In genomic region chr21:35257413-35257812, GRCh38 we compare ENCODE assay signal across 10 cellular contexts.
A peak's percentile ranks its signal among the peaks of the same experiment; 100 is the strongest.
DNase-seq lines count a peak whose midpoint lies in the region; ATAC-seq, FAIRE-seq and TF ChIP-seq lines count a peak whose summit lies in the region.
"Had no signal": no experiment of that assay in that cellular context is flagged by ENCODE, and none has a peak within 500 bp of the region (broad histone marks: within the 10 kb centered on the region; RNA-seq: fewer than 3 reads in every experiment).

No MANE protein-coding gene starts in this region.

- WGBS in mammary epithelial cell (ENCODE audit: low coverage, missing lambda C conversion rate): 0% methylated on average over 2 of the region's 2 CpGs

- no peak overlapping the region for H3K4me3 Mint-ChIP-seq in mesothelial cell of epicardium
- H3K4me3 Mint-ChIP-seq in CD8-positive, alpha-beta memory T cell: no peak overlapping the region
- H3K4me3 Mint-ChIP-seq: activated naive CD8-positive, alpha-beta T cell had no signal

- no peaks in the 10 kb centered on the region for H4K20me1 ChIP-seq in mammary epithelial cell (ENCODE audit: insufficient read depth, low read length)

- H2AFZ ChIP-seq in mammary epithelial cell (ENCODE audit: low read depth, low read length): peak overlapping the region; percentile 51

- CTCF ChIA-PET in mammary epithelial cell (lab: Charles Lee; ENCODE audit: low non-redundant PET): no interaction called here
- CTCF ChIA-PET in CD8-positive, alpha-beta memory T cell (lab: Charles Lee): no interaction called here

- BruUV-seq in mammary epithelial cell (replicated peaks; lab: Mats Ljungman, UMichigan): no TSS peak

- DNase-seq in AG08395 (ENCODE audit: low spot score) (peak; percentile 59), NCI-H1092 treated with DMSO at 0.1 percent for 48 hours (lab: John Stamatoyannopoulos, UW) (peak; percentile 59), mammary epithelial cell (peak; percentile 95), mesothelial cell of epicardium (ENCODE audit: low spot score in 2 of 2, unreplicated experiment in 2 of 2) (no peak), GM12891 (ENCODE audit: insufficient read length, low spot score) (no peak)
- DNase-seq in activated CD8-positive, alpha-beta memory T cell treated with anti-CD3 and anti-CD28 coated beads, Interleukin-2, amount 50 U/mL, for 4 hours: no peak
- DNase-seq in CD8-positive, alpha-beta memory T cell: no peak

- H3K79me2 ChIP-seq in mammary epithelial cell (ENCODE audit: insufficient read depth, low read length): no peaks in the 10 kb centered on the region

- peaks cover 17% of the 10 kb centered on the region for H3K4me1 ChIP-seq in mammary epithelial cell (ENCODE audit: insufficient read depth, low read length)
- H3K4me1 ChIP-seq in CD8-positive, alpha-beta memory T cell (ENCODE audit: insufficient read depth, low read length): no peaks in the 10 kb centered on the region
- H3K4me1 ChIP-seq: right lobe of liver had no signal

- no peaks in the 10 kb centered on the region for H3K36me3 ChIP-seq in mammary epithelial cell (ENCODE audit: insufficient read depth, low read length)
- no peaks in the 10 kb centered on the region for H3K36me3 ChIP-seq in CD8-positive, alpha-beta memory T cell (ENCODE audit: insufficient read depth, low read length)
- H3K36me3 ChIP-seq: right lobe of liver had no signal

- H3K4me2 ChIP-seq in mammary epithelial cell (ENCODE audit: insufficient read depth, low read depth, low read length): peak overlapping the region; percentile 66

- H3K9ac ChIP-seq in mammary epithelial cell (ENCODE audit: insufficient read depth, low read length): peak overlapping the region; percentile 79

- dilution Hi-C loops in mammary epithelial cell (cut with HindIII; ENCODE audit: low sequenced_read_pairs): no loop called here

- POLR2A ChIA-PET in CD8-positive, alpha-beta memory T cell (lab: Charles Lee): no interaction called here

- H3K27ac ChIP-seq in mammary epithelial cell (ENCODE audit: insufficient read depth, low read depth, low read length): peak overlapping the region; percentile 98
- no peak overlapping the region for H3K27ac ChIP-seq in CD8-positive, alpha-beta memory T cell (ENCODE audit: low read depth, low read length)
- H3K27ac ChIP-seq: right lobe of liver had no signal

- ATAC-seq in HG02588 (IDR thresholded peaks at IDR 0.05; ENCODE audit: unreplicated experiment): no peak

- H3K27me3 ChIP-seq in mammary epithelial cell (ENCODE audit: insufficient read depth, low read length): no peaks in the 10 kb centered on the region
- no peaks in the 10 kb centered on the region for H3K27me3 ChIP-seq in CD8-positive, alpha-beta memory T cell (ENCODE audit: insufficient read depth, low read length, poor library complexity, severe bottlenecking)

- intact Hi-C loops in mammary epithelial cell (cut with micrococcal nuclease): loop anchor here (1.0 to 10.0 kb wide), 4 partner anchors 45 to 357 kb away; no protein-coding TSS in a partner anchor

- H3K36me3 Mint-ChIP-seq in mesothelial cell of epicardium: peaks cover 2% of the 10 kb centered on the region
- no peaks in the 10 kb centered on the region for H3K36me3 Mint-ChIP-seq in CD8-positive, alpha-beta memory T cell

- H3K4me3 ChIP-seq in mammary epithelial cell (replicated peaks in 1 of 3; ENCODE audit: insufficient read depth in 1 of 3, low read depth in 2 of 3, low read length in 3 of 3): no peak overlapping the region
- H3K4me3 ChIP-seq in CD8-positive, alpha-beta memory T cell (ENCODE audit: low read length): no peak overlapping the region
- H3K4me3 ChIP-seq: right lobe of liver had no signal

- in situ Hi-C loops in mammary epithelial cell (cut with MboI; ENCODE audit: low sequenced_read_pairs in 2 of 2): loop anchor here in 1 of 2 donors (25.0 kb wide), 2 partner anchors 370 to 580 kb away; no protein-coding TSS in a partner anchor

- peaks cover 3% of the 10 kb centered on the region for H3K9me3 ChIP-seq in mammary epithelial cell (replicated peaks; ENCODE audit: insufficient read depth, low read length)
- no peaks in the 10 kb centered on the region for H3K9me3 ChIP-seq in CD8-positive, alpha-beta memory T cell (ENCODE audit: low read length)
- H3K9me3 ChIP-seq: right lobe of liver had no signal

- no peaks in the 10 kb centered on the region for H3K9me3 Mint-ChIP-seq in mesothelial cell of epicardium
- H3K9me3 Mint-ChIP-seq in CD8-positive, alpha-beta memory T cell: peaks cover 0 to 7% (median 0%) of the 10 kb centered on the region in 5 donors

- H3K27me3 Mint-ChIP-seq in mesothelial cell of epicardium (ENCODE audit: low read depth): no peaks in the 10 kb centered on the region
- peaks cover 3 to 8% of the 10 kb centered on the region in 2 donors for H3K27me3 Mint-ChIP-seq in CD8-positive, alpha-beta memory T cell
- H3K27me3 Mint-ChIP-seq: activated naive CD8-positive, alpha-beta T cell had no signal

- peaks cover 42% of the 10 kb centered on the region for H3K4me1 Mint-ChIP-seq in mesothelial cell of epicardium
- H3K4me1 Mint-ChIP-seq in CD8-positive, alpha-beta memory T cell: no peaks in the 10 kb centered on the region

- FAIRE-seq in GM12891 (lab: Jason Lieb, UNC): no peak

- TF ChIP-seq CTCF in mammary epithelial cell (conservative IDR thresholded peaks at IDR 0.05 in 1 of 2, IDR thresholded peaks at IDR 0.05 in 1 of 2; ENCODE audit: extremely low read depth in 1 of 2, insufficient read depth in 1 of 2, low read depth in 1 of 2, low read length in 2 of 2): no peak
- no peak for TF ChIP-seq CTCF in mesothelial cell of epicardium (IDR thresholded peaks at IDR 0.05; ENCODE audit: unreplicated experiment)

- peak overlapping the region; percentile 96 for H3K27ac Mint-ChIP-seq in mesothelial cell of epicardium
- no peak overlapping the region for H3K27ac Mint-ChIP-seq in CD8-positive, alpha-beta memory T cell
- H3K27ac Mint-ChIP-seq: activated naive CD8-positive, alpha-beta T cell had no signal

- TF ChIP-seq POLR2A in GM12891 (IDR thresholded peaks at IDR 0.05; ENCODE audit: low read depth, low read length): no peak

TF ChIP-seq in GM12891, 5 proteins besides CTCF, POLR2A, EP300 and RAD21:
- TF ChIP-seq POU2F2 (IDR thresholded peaks at IDR 0.05; ENCODE audit: low read depth, low read length) (no peak), PAX5 (IDR thresholded peaks at IDR 0.05; ENCODE audit: insufficient read depth, low read length, severe bottlenecking) (no peak), SPI1 (IDR thresholded peaks at IDR 0.05; ENCODE audit: low read depth, low read length) (no peak), POLR2AphosphoS5 (IDR thresholded peaks at IDR 0.05; ENCODE audit: low read depth, low read length) (no peak), TAF1 (IDR thresholded peaks at IDR 0.05; ENCODE audit: low read depth, low read length) (no peak)

Comparison
In these comparisons a context has a peak if more than half of its experiments do, and no peak if none do; other contexts are left out.
1. DNase-seq: peak in AG08395 (single experiment), NCI-H1092 treated with DMSO at 0.1 percent for 48 hours (single experiment) and mammary epithelial cell (single experiment); none in mesothelial cell of epicardium (0 of 2), GM12891 (single experiment), activated CD8-positive, alpha-beta memory T cell treated with anti-CD3 and anti-CD28 coated beads, Interleukin-2, amount 50 U/mL, for 4 hours (single experiment) and CD8-positive, alpha-beta memory T cell (0 of 5).